19 cellular contexts compared by ENCODE assay signal in the genomic region with DNA sequence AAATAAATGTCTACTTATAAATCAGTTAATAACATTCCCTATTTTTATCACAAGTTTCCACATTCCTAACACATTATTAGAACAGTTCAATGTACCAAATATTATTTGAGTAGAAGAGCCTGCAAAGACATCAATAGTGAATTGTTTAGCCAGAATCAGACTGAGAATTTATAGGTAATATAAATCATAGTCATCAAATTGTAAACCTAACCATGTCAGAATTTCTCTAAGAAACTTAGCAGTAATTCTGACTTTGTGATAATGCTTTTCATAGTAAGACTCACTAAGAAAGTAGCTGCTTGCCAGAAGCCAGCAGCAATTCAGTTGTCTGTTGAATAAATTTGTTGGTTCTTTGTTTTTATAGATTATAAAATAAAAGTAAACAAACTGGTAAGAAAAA.
DNase-seq lines count a peak whose midpoint lies in the region; ATAC-seq, FAIRE-seq and TF ChIP-seq lines count a peak whose summit lies in the region.
"Had no signal": no experiment of that assay in that cellular context is flagged by ENCODE, and none has a peak within 500 bp of the region (broad histone marks: within the 10 kb centered on the region; RNA-seq: fewer than 3 reads in every experiment).

No MANE protein-coding gene starts in this region.

- no peak overlapping the region for H2AFZ ChIP-seq in PC-3 (ENCODE audit: low read length)
- H2AFZ ChIP-seq in K562 (ENCODE audit: low read depth, low read length): no peak overlapping the region
- H2AFZ ChIP-seq: GM23248 had no signal

- H3K79me2 ChIP-seq in PC-3 (ENCODE audit: low read length): no peaks in the 10 kb centered on the region
- H3K79me2 ChIP-seq in K562 (ENCODE audit: control insufficient read depth, insufficient read depth, low read length): peaks cover 10% of the 10 kb centered on the region; the same call in 2 of the 3 replicates

- no peak for TF ChIP-seq EP300 in A549 (IDR thresholded peaks at IDR 0.05)
- TF ChIP-seq EP300 in K562 (IDR thresholded peaks at IDR 0.05; ENCODE audit: low read length): no peak

- H4K20me1 ChIP-seq in PC-3 (ENCODE audit: low read length): 0 out of 2 replicates have a peak, but pooled peaks cover 3% of the 10 kb centered on the region
- no peaks in the 10 kb centered on the region for H4K20me1 ChIP-seq in K562 (replicated peaks; ENCODE audit: control insufficient read depth, insufficient read depth, low read length)

- H3K9me3 ChIP-seq in A549 (no peaks in the 10 kb centered on the region), HEK293 (ENCODE audit: control insufficient read depth, insufficient read depth, low read depth, low read length) (no peaks in the 10 kb centered on the region), PC-3 (ENCODE audit: low read length) (no peaks in the 10 kb centered on the region), K562 (replicated peaks; ENCODE audit: control insufficient read depth, insufficient read depth, low read depth, low read length) (no peaks in the 10 kb centered on the region), vagina (no peaks in the 10 kb centered on the region)
- H3K9me3 ChIP-seq in CD4-positive, alpha-beta memory T cell (ENCODE audit: control insufficient read depth in 1 of 2, low read length in 2 of 2): no peaks in the 10 kb centered on the region
- H3K9me3 ChIP-seq: Caco-2 had no signal

- H3K9me3 Mint-ChIP-seq in CD4-positive, alpha-beta memory T cell: no peaks in the 10 kb centered on the region
- H3K9me3 Mint-ChIP-seq: CD8-positive, alpha-beta T cell; H9 had no signal

- no peak for ATAC-seq in A549
- ATAC-seq in PC-3: peak; percentile 71
- no peak for ATAC-seq in K562
- ATAC-seq: CD8-positive, alpha-beta T cell; HCT116 had no signal

- no peaks in the 10 kb centered on the region for H3K9me2 ChIP-seq in PC-3 (replicated peaks; ENCODE audit: low read length)

- in situ Hi-C loops in K562 (cut with MboI): no loop called here

- TF ChIP-seq CTCF in A549 (IDR thresholded peaks at IDR 0.05) (no peak), HEK293 (tag by site-specific recombination; IDR thresholded peaks at IDR 0.05) (no peak), PC-3 (conservative IDR thresholded peaks at IDR 0.05; ENCODE audit: low read depth, low read length) (no peak), K562 (IDR thresholded peaks at IDR 0.05 in 2 of 3, conservative IDR thresholded peaks at IDR 0.05 in 1 of 3; ENCODE audit: insufficient read depth in 2 of 3, low read depth in 1 of 3, low read length in 3 of 3) (no peak), vagina (IDR thresholded peaks at IDR 0.05) (no peak)

- H3K9ac ChIP-seq in PC-3 (ENCODE audit: low read length): no peak overlapping the region
- H3K9ac ChIP-seq in K562 (ENCODE audit: insufficient read depth in 1 of 2, low read depth in 2 of 2, low read length in 2 of 2): no peak overlapping the region
- H3K9ac ChIP-seq: GM23248 had no signal

- no peaks in the 10 kb centered on the region for H3K27me3 ChIP-seq in PC-3 (ENCODE audit: low read length)
- no peaks in the 10 kb centered on the region for H3K27me3 ChIP-seq in K562 (ENCODE audit: control insufficient read depth in 2 of 2, insufficient read depth in 2 of 2, low read length in 2 of 2)
- H3K27me3 ChIP-seq in vagina: no peaks in the 10 kb centered on the region
- H3K27me3 ChIP-seq in CD4-positive, alpha-beta memory T cell (ENCODE audit: insufficient read depth, low read length): no peaks in the 10 kb centered on the region

- no peaks in the 10 kb centered on the region for H3K9me1 ChIP-seq in K562 (ENCODE audit: control insufficient read depth, insufficient read depth, low read length)

- FAIRE-seq in A549 (lab: Jason Lieb, UNC) (peak; percentile 7), K562 (lab: Jason Lieb, UNC) (no peak)
- FAIRE-seq: G401.6, GM19239, H1 had no signal

- H3K4me1 ChIP-seq in A549: 0 out of 3 replicates have a peak, but pooled peaks cover 3% of the 10 kb centered on the region
- H3K4me1 ChIP-seq in HEK293 (ENCODE audit: control insufficient read depth, insufficient read depth, low read length): no peaks in the 10 kb centered on the region; the same call in 1 of the 2 replicates
- H3K4me1 ChIP-seq in PC-3 (ENCODE audit: insufficient read depth, low read length): no peaks in the 10 kb centered on the region
- H3K4me1 ChIP-seq in K562 (replicated peaks in 1 of 2; ENCODE audit: control insufficient read depth in 2 of 2, insufficient read depth in 2 of 2, low read length in 2 of 2): peaks cover 0 to 3% of the 10 kb centered on the region in 2 experiments; a peak in 1 of 5 replicates
- H3K4me1 ChIP-seq in vagina: no peaks in the 10 kb centered on the region
- H3K4me1 ChIP-seq in CD4-positive, alpha-beta memory T cell (ENCODE audit: insufficient read depth, low read length): no peaks in the 10 kb centered on the region
- H3K4me1 ChIP-seq: Caco-2 had no signal

- H3K27me3 Mint-ChIP-seq in CD4-positive, alpha-beta memory T cell: no peaks in the 10 kb centered on the region

- H3K36me3 Mint-ChIP-seq in CD4-positive, alpha-beta memory T cell: peaks cover 14 to 19% of the 10 kb centered on the region in 2 donors

- TF ChIP-seq RAD21 in A549 (conservative IDR thresholded peaks at IDR 0.05 in 1 of 2, IDR thresholded peaks at IDR 0.05 in 1 of 2) (no peak), K562 (CRISPR knock-in tag; conservative IDR thresholded peaks at IDR 0.05 in 1 of 2, IDR thresholded peaks at IDR 0.05 in 1 of 2) (no peak)

- BruUV-seq in PC-3 (replicated peaks; lab: Mats Ljungman, UMichigan): no TSS peak
- no TSS peak for BruUV-seq in K562 (replicated peaks; lab: Mats Ljungman, UMichigan)

- no peak overlapping the region for H3K4me3 Mint-ChIP-seq in CD4-positive, alpha-beta memory T cell
- H3K4me3 Mint-ChIP-seq: CD8-positive, alpha-beta T cell; H9 had no signal

- POLR2A ChIA-PET in A549 (lab: Yijun Ruan, JAX): no interaction called here
- POLR2A ChIA-PET in HEK293 (lab: Yijun Ruan, JAX): interaction anchor here (0.6 kb wide), 1 partner anchor 238 kb away, joined by 3 read pairs; no protein-coding TSS in a partner anchor
- POLR2A ChIA-PET in PC-3 (lab: Charles Lee; ENCODE audit: unreplicated experiment): no interaction called here
- POLR2A ChIA-PET in K562 (lab: Yijun Ruan, JAX): no interaction called here
- POLR2A ChIA-PET in CD4-positive, alpha-beta memory T cell (lab: Charles Lee; ENCODE audit: partially characterized antibody): no interaction called here

- H3K27ac ChIP-seq in A549 (no peak overlapping the region), HEK293 (ENCODE audit: extremely low read depth, low read depth, low read length) (no peak overlapping the region), PC-3 (ENCODE audit: low read length) (no peak overlapping the region), K562 (ENCODE audit: extremely low read depth, low read depth, low read length) (no peak overlapping the region), vagina (no peak overlapping the region)
- no peak overlapping the region for H3K27ac ChIP-seq in CD4-positive, alpha-beta memory T cell (ENCODE audit: low read depth, low read length)
- H3K27ac ChIP-seq: GM23248 had no signal

- intact Hi-C loops in PC-3 (cut with micrococcal nuclease) (no loop called here), K562 (cut with micrococcal nuclease) (no loop called here), vagina (cut with DNase I) (no loop called here)
- intact Hi-C loops in CD4-positive, alpha-beta memory T cell (cut with micrococcal nuclease): no loop called here

- no peak for DNase-seq in A549 (ENCODE audit: low read depth in 1 of 2, low spot score in 1 of 2)
- DNase-seq in PC-3: no peak
- DNase-seq in K562 (ENCODE audit: extremely low read depth in 1 of 4, low spot score in 3 of 4): no peak
- DNase-seq in activated CD8-positive, alpha-beta memory T cell treated with anti-CD3 and anti-CD28 coated beads, Interleukin-2, amount 50 U/mL, for 4 hours: no peak
- DNase-seq in vagina (ENCODE audit: extremely low spot score in 2 of 2): no peak
- DNase-seq in CD4-positive, alpha-beta memory T cell: no peak
- DNase-seq: 8988T; C1 segment of cervical spinal cord; Caco-2; CD8-positive, alpha-beta T cell; DMS153; DND-41; GM23248; H9 had no signal

- H3F3A ChIP-seq in PC-3 (ENCODE audit: low read length, unreplicated experiment): no peaks in the 10 kb centered on the region

- no peak overlapping the region for H3K4me2 ChIP-seq in A549
- no peak overlapping the region for H3K4me2 ChIP-seq in PC-3 (ENCODE audit: low read length)
- H3K4me2 ChIP-seq in K562 (ENCODE audit: insufficient read depth, low read length): no peak overlapping the region

- TF ChIP-seq POLR2A in A549 (IDR thresholded peaks at IDR 0.05; ENCODE audit: low read length) (no peak), K562 (conservative IDR thresholded peaks at IDR 0.05) (no peak), vagina (IDR thresholded peaks at IDR 0.05) (no peak)

- no peaks in the 10 kb centered on the region; a peak in 1 of 3 replicates for H3K36me3 ChIP-seq in HEK293 (ENCODE audit: control insufficient read depth in 2 of 2, insufficient read depth in 1 of 2, low read length in 2 of 2)
- no peaks in the 10 kb centered on the region for H3K36me3 ChIP-seq in PC-3 (ENCODE audit: low read depth, low read length)
- H3K36me3 ChIP-seq in K562 (ENCODE audit: control insufficient read depth, insufficient read depth, low read length): peaks cover 31% of the 10 kb centered on the region; the same call in 2 of the 3 replicates
- no peaks in the 10 kb centered on the region for H3K36me3 ChIP-seq in vagina
- no peaks in the 10 kb centered on the region for H3K36me3 ChIP-seq in CD4-positive, alpha-beta memory T cell (ENCODE audit: insufficient read depth, low read length)

- no peak overlapping the region for H3K4me3 ChIP-seq in A549
- H3K4me3 ChIP-seq in HEK293 (ENCODE audit: low read depth, low read length): no peak overlapping the region
- no peak overlapping the region for H3K4me3 ChIP-seq in PC-3 (ENCODE audit: low read length)
- no peak overlapping the region for H3K4me3 ChIP-seq in K562
- no peak overlapping the region for H3K4me3 ChIP-seq in vagina
- no peak overlapping the region for H3K4me3 ChIP-seq in CD4-positive, alpha-beta memory T cell (ENCODE audit: low read length in 2 of 2)
- H3K4me3 ChIP-seq: GM23248 had no signal

- CTCF ChIA-PET in A549 (lab: Yijun Ruan, JAX) (no interaction called here), HEK293 (lab: Yijun Ruan, JAX) (no interaction called here), PC-3 (lab: Charles Lee) (no interaction called here), K562 (lab: Yijun Ruan, JAX; ENCODE audit: low intra/inter-chr PET ratio) (no interaction called here)
- CTCF ChIA-PET in CD4-positive, alpha-beta memory T cell (lab: Charles Lee; ENCODE audit: partially characterized antibody): no interaction called here

- H3K27ac Mint-ChIP-seq in CD4-positive, alpha-beta memory T cell: no peak overlapping the region
- H3K27ac Mint-ChIP-seq: CD8-positive, alpha-beta T cell; H9 had no signal

- peaks cover 0 to 4% (median 1%) of the 10 kb centered on the region in 4 donors for H3K4me1 Mint-ChIP-seq in CD4-positive, alpha-beta memory T cell
- H3K4me1 Mint-ChIP-seq: H9 had no signal

TF ChIP-seq in A549, 52 proteins besides CTCF, POLR2A, EP300 and RAD21 (continues in another document):
- TF ChIP-seq MAFK (IDR thresholded peaks at IDR 0.05; ENCODE audit: partially characterized antibody) (peak; percentile 1), KDM5A (IDR thresholded peaks at IDR 0.05) (no peak)

TF ChIP-seq in HEK293, 187 proteins besides CTCF, POLR2A, EP300 and RAD21 (continues in another document):
- no peak for TF ChIP-seq ZNF626 (tag by site-specific recombination; IDR thresholded peaks at IDR 0.05)

TF ChIP-seq in K562, 482 proteins besides CTCF, POLR2A, EP300 and RAD21 (continues in another document):
- TF ChIP-seq ZNF76 (CRISPR knock-in tag; IDR thresholded peaks at IDR 0.05; ENCODE audit: borderline replicate concordance): no peak
